In genomic region chr11:3378426-3379423, GRCh38 we compare ENCODE assay signal across 8 cellular contexts. TPM values are rescaled to one million over a fixed set of nuclear protein-coding genes. Genes with fewer than 3 reads are reported as not detected.
DNase-seq lines count a peak whose midpoint lies in the region; ATAC-seq and TF ChIP-seq lines count a peak whose summit lies in the region.

Gene ZNF195 (minus strand): TSS chr11:3379146. CDS start chr11:3379040, 106 bp downstream.

- H3K36me3 Mint-ChIP-seq in activated naive CD4-positive, alpha-beta T cell treated with anti-CD3 and anti-CD28 coated beads, Interleukin-2, amount 50 U/mL, for 72 hours, result peaks cover 45 to 46% of the 10 kb centered on the region in 2 donors

- H3K9me3 ChIP-seq in osteoblast (ENCODE audit: low read depth, low read length), result no peaks in the 10 kb centered on the region
- H3K9me3 ChIP-seq in thoracic aorta, result no peaks in the 10 kb centered on the region

- peak within 1 kb of the TSS; percentile 92 for H3K4me2 ChIP-seq in osteoblast (ENCODE audit: insufficient read depth, low read length)

- H4K20me1 ChIP-seq in osteoblast (ENCODE audit: insufficient read depth, low read length), result peaks cover 10% of the 10 kb centered on the region

- ATAC-seq in HG02610 (IDR thresholded peaks at IDR 0.05; ENCODE audit: unreplicated experiment) (peak; percentile 100), thoracic aorta (ENCODE audit: insufficient number of reproducible peaks, low FRiP score, low read depth) (peak; percentile 98)
- ATAC-seq in activated naive CD4-positive, alpha-beta T cell treated with anti-CD3 and anti-CD28 coated beads, Interleukin-2, amount 50 U/mL, for 72 hours, result peak; percentile 100

- H3K27me3 ChIP-seq in osteoblast (ENCODE audit: insufficient read depth, low read length), result no peaks in the 10 kb centered on the region
- H3K27me3 ChIP-seq in thoracic aorta (replicated peaks; ENCODE audit: insufficient read depth), result no peaks in the 10 kb centered on the region

- peaks cover 17% of the 10 kb centered on the region for H3K4me1 ChIP-seq in osteoblast (ENCODE audit: insufficient read depth, low read length)
- H3K4me1 ChIP-seq in thoracic aorta (ENCODE audit: control insufficient read depth in 1 of 2, low read depth in 2 of 2), result peaks cover 5 to 41% of the 10 kb centered on the region in 2 donors

- DNase-seq in NCI-H1092 treated with DMSO at 0.1 percent for 48 hours (lab: John Stamatoyannopoulos, UW) (peak; percentile 99), SKM-1 (lab: John Stamatoyannopoulos, UW; ENCODE audit: unreplicated experiment) (peak; percentile 99), glomerular visceral epithelial cell (ENCODE audit: extremely low spot score) (peak; percentile 96), osteoblast (ENCODE audit: insufficient read length, low spot score, missing footprints) (peak; percentile 99), thoracic aorta (ENCODE audit: low spot score) (peak; percentile 99)
- DNase-seq in activated naive CD4-positive, alpha-beta T cell treated with anti-CD3 and anti-CD28 coated beads, Interleukin-2, amount 50 U/mL, for 72 hours (ENCODE audit: low spot score in 2 of 2), result peak; percentile 98

- H3K4me3 ChIP-seq in GM08714 (ENCODE audit: low read length), result peak within 1 kb of the TSS; percentile 99
- peak within 1 kb of the TSS; percentile 91 for H3K4me3 ChIP-seq in osteoblast (ENCODE audit: insufficient read depth, low read length)
- H3K4me3 ChIP-seq in thoracic aorta, result peak within 1 kb of the TSS; percentile 93

- H3K27ac ChIP-seq in osteoblast (ENCODE audit: low read depth, low read length) (peak within 1 kb of the TSS; percentile 84), thoracic aorta (peak within 1 kb of the TSS; percentile 72 to 83)

- H3K36me3 ChIP-seq in osteoblast (ENCODE audit: insufficient read depth, low read length), result peaks cover 15% of the 10 kb centered on the region
- no peaks in the 10 kb centered on the region for H3K36me3 ChIP-seq in thoracic aorta

- H3K79me2 ChIP-seq in osteoblast (ENCODE audit: insufficient read depth, low read length), result peaks cover 51% of the 10 kb centered on the region

- peaks cover 0 to 3% of the 10 kb centered on the region in 2 donors for H3K9me3 Mint-ChIP-seq in activated naive CD4-positive, alpha-beta T cell treated with anti-CD3 and anti-CD28 coated beads, Interleukin-2, amount 50 U/mL, for 72 hours

- peak within 1 kb of the TSS; percentile 98 for H2AFZ ChIP-seq in osteoblast (ENCODE audit: low read length)

- TF ChIP-seq CTCF in osteoblast (IDR thresholded peaks at IDR 0.05; ENCODE audit: extremely low read depth, low read depth, low read length), result no peak
- TF ChIP-seq CTCF in thoracic aorta (IDR thresholded peaks at IDR 0.05), result no peak

- H3K27ac Mint-ChIP-seq in activated naive CD4-positive, alpha-beta T cell treated with anti-CD3 and anti-CD28 coated beads, Interleukin-2, amount 50 U/mL, for 72 hours, result peak within 1 kb of the TSS; percentile 97 to 99

RNA-seq across cellular contexts. Expression of gene ZNF195, which starts in this region (rescaled TPM):
- 10 to 100 TPM; 23.6 to 37.8 TPM for total RNA-seq in activated naive CD4-positive, alpha-beta T cell treated with anti-CD3 and anti-CD28 coated beads, Interleukin-2, amount 50 U/mL, for 72 hours
- total RNA-seq in osteoblast, result 14.7 and 19.2 TPM in 2 replicates
- total RNA-seq in thoracic aorta, result 10 to 100 TPM; 20.8 to 33.4 TPM

Comparison
In these comparisons a context has a peak if more than half of its experiments do, and no peak if none do; other contexts are left out.
1. Peak in every context shown above with its lines: DNase-seq, ATAC-seq, H3K4me3 ChIP-seq and H3K27ac ChIP-seq.